ENCODE assay signal across 1 cellular context in genomic region chr6:28981833-28982475, GRCh38.
TF ChIP-seq lines count a peak whose summit lies in the region.

No MANE protein-coding gene starts in this region.

TF ChIP-seq in HepG2, 621 proteins besides CTCF, POLR2A, EP300 and RAD21 (continued from another document and continues in another):
- TF ChIP-seq E2F5 (CRISPR knock-in tag; conservative IDR thresholded peaks at IDR 0.05) (no peak), TAF15 (IDR thresholded peaks at IDR 0.05; ENCODE audit: low read depth, low read length, poor library complexity, severe bottlenecking) (no peak), ZSCAN9 (CRISPR knock-in tag; IDR thresholded peaks at IDR 0.05; ENCODE audit: borderline replicate concordance) (peak; percentile 80), FIP1L1 (IDR thresholded peaks at IDR 0.05; ENCODE audit: borderline replicate concordance, insufficient read depth, low read depth, low read length) (no peak), MAX (IDR thresholded peaks at IDR 0.05) (peak; percentile 62; the same call in 1 of the 2 replicates), PHF20 (CRISPR knock-in tag; IDR thresholded peaks at IDR 0.05) (no peak), ZNF639 (CRISPR knock-in tag; conservative IDR thresholded peaks at IDR 0.05) (peak; percentile 28; the same call in 1 of the 2 replicates), TBX3 (IDR thresholded peaks at IDR 0.05; ENCODE audit: borderline replicate concordance) (no peak), ZNF205 (CRISPR knock-in tag; IDR thresholded peaks at IDR 0.05) (peak; percentile 47; the same call in 1 of the 2 replicates), GPN1 (CRISPR knock-in tag; IDR thresholded peaks at IDR 0.05; ENCODE audit: borderline replicate concordance) (no peak), CENPX (CRISPR knock-in tag; IDR thresholded peaks at IDR 0.05) (no peak), NAIF1 (CRISPR knock-in tag; IDR thresholded peaks at IDR 0.05; ENCODE audit: borderline replicate concordance) (no peak; the same call in 1 of the 2 replicates), FUBP1 (CRISPR knock-in tag; IDR thresholded peaks at IDR 0.05; ENCODE audit: borderline replicate concordance) (0 out of 2 replicates have a peak, but pooled peaks have one; percentile 53), LCORL (IDR thresholded peaks at IDR 0.05) (no peak), LCORL (CRISPR knock-in tag; IDR thresholded peaks at IDR 0.05) (no peak), USF2 (IDR thresholded peaks at IDR 0.05; ENCODE audit: low read depth, low read length) (no peak), USF2 (CRISPR knock-in tag; IDR thresholded peaks at IDR 0.05; ENCODE audit: borderline replicate concordance) (no peak), ZNF101 (CRISPR knock-in tag; IDR thresholded peaks at IDR 0.05; ENCODE audit: borderline replicate concordance, low read depth) (0 out of 2 replicates have a peak, but pooled peaks have one; percentile 26), CCDC6 (CRISPR knock-in tag; IDR thresholded peaks at IDR 0.05) (peak; percentile 21; the same call in 1 of the 2 replicates), ZBTB2 (CRISPR knock-in tag; IDR thresholded peaks at IDR 0.05; ENCODE audit: low read depth) (no peak), TCF12 (IDR thresholded peaks at IDR 0.05) (no peak), TCF12 (CRISPR knock-in tag; IDR thresholded peaks at IDR 0.05) (no peak), RBAK (CRISPR knock-in tag; IDR thresholded peaks at IDR 0.05) (no peak), ZNF10 (CRISPR knock-in tag; IDR thresholded peaks at IDR 0.05; ENCODE audit: borderline replicate concordance, low read depth) (no peak), ZFP36L2 (CRISPR knock-in tag; IDR thresholded peaks at IDR 0.05) (peak; percentile 55; the same call in 1 of the 2 replicates), ISX (CRISPR knock-in tag; conservative IDR thresholded peaks at IDR 0.05) (0 out of 2 replicates have a peak, but pooled peaks have one; percentile 64), SMYD3 (CRISPR knock-in tag; IDR thresholded peaks at IDR 0.05) (peak; percentile 55), CBX5 (CRISPR knock-in tag; IDR thresholded peaks at IDR 0.05; ENCODE audit: borderline replicate concordance) (peak; percentile 85), KLF16 (CRISPR knock-in tag; IDR thresholded peaks at IDR 0.05) (peak in 1 of 2 experiments; percentile 86; a peak in 2 of 4 replicates), ZC3H13 (CRISPR knock-in tag; IDR thresholded peaks at IDR 0.05) (no peak), MEF2D (CRISPR knock-in tag; IDR thresholded peaks at IDR 0.05) (0 out of 2 replicates have a peak, but pooled peaks have one; percentile 34), ARNT2 (CRISPR knock-in tag; IDR thresholded peaks at IDR 0.05; ENCODE audit: low read depth) (no peak), TSC22D2 (CRISPR knock-in tag; IDR thresholded peaks at IDR 0.05; ENCODE audit: borderline replicate concordance) (peak; percentile 61; the same call in 1 of the 2 replicates), NFATC3 (CRISPR knock-in tag; IDR thresholded peaks at IDR 0.05) (0 out of 2 replicates have a peak, but pooled peaks have one; percentile 38), THYN1 (CRISPR knock-in tag; IDR thresholded peaks at IDR 0.05; ENCODE audit: borderline replicate concordance, low read depth) (no peak), ZNF337 (CRISPR knock-in tag; IDR thresholded peaks at IDR 0.05; ENCODE audit: borderline replicate concordance, low read depth) (peak; percentile 50; the same call in 1 of the 2 replicates), ZNF460 (CRISPR knock-in tag; IDR thresholded peaks at IDR 0.05; ENCODE audit: borderline replicate concordance) (no peak), MAFF (IDR thresholded peaks at IDR 0.05; ENCODE audit: low read depth, low read length) (peak; percentile 38; the same call in 1 of the 2 replicates), GLI4 (CRISPR knock-in tag; IDR thresholded peaks at IDR 0.05; ENCODE audit: borderline replicate concordance) (no peak), ZNF75D (CRISPR knock-in tag; IDR thresholded peaks at IDR 0.05; ENCODE audit: borderline replicate concordance) (no peak), ZNF775 (CRISPR knock-in tag; IDR thresholded peaks at IDR 0.05; ENCODE audit: borderline replicate concordance) (no peak), TBL1XR1 (IDR thresholded peaks at IDR 0.05; ENCODE audit: borderline replicate concordance, low read length, partially characterized antibody) (peak; percentile 43), ZNF331 (CRISPR knock-in tag; IDR thresholded peaks at IDR 0.05) (peak; percentile 89; the same call in 1 of the 2 replicates), ZNF562 (CRISPR knock-in tag; IDR thresholded peaks at IDR 0.05; ENCODE audit: borderline replicate concordance) (no peak), ERF (CRISPR knock-in tag; IDR thresholded peaks at IDR 0.05) (peak; percentile 71; the same call in 1 of the 2 replicates), GTF2F1 (IDR thresholded peaks at IDR 0.05; ENCODE audit: low read length) (no peak), ZBTB40 (IDR thresholded peaks at IDR 0.05) (no peak), ZBTB40 (CRISPR knock-in tag; IDR thresholded peaks at IDR 0.05) (no peak), RFX3 (CRISPR knock-in tag; IDR thresholded peaks at IDR 0.05) (no peak), MBD4 (IDR thresholded peaks at IDR 0.05; ENCODE audit: borderline replicate concordance, low read length) (peak; percentile 80; the same call in 1 of the 2 replicates), PREB (CRISPR knock-in tag; IDR thresholded peaks at IDR 0.05) (no peak)
